Comparison of ENCODE assay signal across 9 cellular contexts in genomic region chr3:86991840-86992430, GRCh38. TPM values are rescaled to one million over a fixed set of nuclear protein-coding genes. Genes with fewer than 3 reads are reported as not detected.
A peak's percentile ranks its signal among the peaks of the same experiment; 100 is the strongest.
DNase-seq lines count a peak whose midpoint lies in the region; ATAC-seq and TF ChIP-seq lines count a peak whose summit lies in the region.
"Had no signal": no experiment of that assay in that cellular context is flagged by ENCODE, and none has a peak within 500 bp of the region (broad histone marks: within the 10 kb centered on the region; RNA-seq: fewer than 3 reads in every experiment).

No MANE protein-coding gene starts in this region.

- H3K4me1 ChIP-seq in KMS-11 (ENCODE audit: low read depth, poor library complexity, severe bottlenecking) (no peaks in the 10 kb centered on the region), muscle layer of colon (ENCODE audit: insufficient read depth, low read length) (peaks cover 14% of the 10 kb centered on the region)

- no peaks in the 10 kb centered on the region for H3K36me3 Mint-ChIP-seq in type B pancreatic cell

- H2AFZ ChIP-seq in KMS-11 (ENCODE audit: low read depth): peak overlapping the region; percentile 73

- H3K4me3 ChIP-seq in KMS-11 (IDR thresholded peaks at IDR 0.05; ENCODE audit: insufficient read depth, low read depth, low read length) (no peak overlapping the region), dorsolateral prefrontal cortex (peak overlapping the region in 31 of 59 donors; percentile 50 to 83 (median 69)), muscle layer of colon (ENCODE audit: low read depth in 1 of 2, low read length in 2 of 2) (peak overlapping the region; percentile 61 to 68)

- peak overlapping the region; percentile 95 for H3K27ac Mint-ChIP-seq in type B pancreatic cell
- H3K27ac Mint-ChIP-seq: activated CD8-positive, alpha-beta T cell treated with anti-CD3 and anti-CD28 coated beads, Interleukin-2, amount 10 ng/mL, durations not matched to agents 7 days and 5 days had no signal

- peaks cover 29% of the 10 kb centered on the region for H3K27me3 Mint-ChIP-seq in type B pancreatic cell

- H3K27ac ChIP-seq in KMS-11: no peak overlapping the region
- H3K27ac ChIP-seq in dorsolateral prefrontal cortex: no peak overlapping the region
- peak overlapping the region; percentile 79 for H3K27ac ChIP-seq in muscle layer of colon (ENCODE audit: low read depth, low read length)

- TF ChIP-seq CTCF in KMS-11 (conservative IDR thresholded peaks at IDR 0.05; ENCODE audit: low read depth, low read length): no peak
- TF ChIP-seq CTCF in dorsolateral prefrontal cortex (IDR thresholded peaks at IDR 0.05 in 54 of 56, conservative IDR thresholded peaks at IDR 0.05 in 2 of 56; ENCODE audit: low read depth in 1 of 56, partially characterized antibody in 56 of 56): no peak
- TF ChIP-seq CTCF in type B pancreatic cell (conservative IDR thresholded peaks at IDR 0.05): no peak

- H3K79me2 ChIP-seq in KMS-11 (ENCODE audit: insufficient read depth, low read depth): no peaks in the 10 kb centered on the region

- H3K9ac ChIP-seq in KMS-11 (peak overlapping the region; percentile 9; the same call in 1 of the 2 replicates), muscle layer of colon (ENCODE audit: low read length) (peak overlapping the region; percentile 77)

- H3K36me3 ChIP-seq in KMS-11 (ENCODE audit: insufficient read depth): no peaks in the 10 kb centered on the region
- H3K36me3 ChIP-seq in muscle layer of colon (ENCODE audit: insufficient read depth, low read length): no peaks in the 10 kb centered on the region

- ATAC-seq in HG03025 (IDR thresholded peaks at IDR 0.05; ENCODE audit: low FRiP score, unreplicated experiment): no peak

- no peaks in the 10 kb centered on the region for H4K20me1 ChIP-seq in KMS-11 (ENCODE audit: insufficient read depth)

- H3K4me3 Mint-ChIP-seq in type B pancreatic cell: peak overlapping the region; percentile 93
- H3K4me3 Mint-ChIP-seq: activated CD8-positive, alpha-beta T cell treated with anti-CD3 and anti-CD28 coated beads, Interleukin-2, amount 10 ng/mL, durations not matched to agents 7 days and 5 days had no signal

- H3K9me3 Mint-ChIP-seq in type B pancreatic cell: peaks cover 5% of the 10 kb centered on the region

- DNase-seq in dorsolateral prefrontal cortex: no peak
- DNase-seq in type B pancreatic cell (ENCODE audit: extremely low spot score, unreplicated experiment): no peak
- no peak for DNase-seq in occipital lobe (lab: John Stamatoyannopoulos, UW)
- DNase-seq in cerebellum (ENCODE audit: low spot score): no peak
- DNase-seq: activated CD8-positive, alpha-beta T cell treated with anti-CD3 and anti-CD28 coated beads, Interleukin-2, amount 10 ng/mL, durations not matched to agents 7 days and 5 days; stimulated activated CD4-positive, alpha-beta T cell treated with anti-CD3 and anti-CD28 coated beads, Interleukin-4, amount 100 ng/mL, for 1 hour had no signal

- H3K4me1 Mint-ChIP-seq in type B pancreatic cell (ENCODE audit: unreplicated experiment): peaks cover 18% of the 10 kb centered on the region

- intact Hi-C loops in dorsolateral prefrontal cortex (cut with DNase I): no loop called here

- H3K27me3 ChIP-seq in KMS-11 (ENCODE audit: insufficient read depth, low read depth) (no peaks in the 10 kb centered on the region), dorsolateral prefrontal cortex (peaks cover 0 to 43% (median 17%) of the 10 kb centered on the region in 45 donors), muscle layer of colon (ENCODE audit: control insufficient read depth in 1 of 2, insufficient read depth in 2 of 2, low read length in 2 of 2) (no peaks in the 10 kb centered on the region)

- peak overlapping the region; percentile 45 for H3K4me2 ChIP-seq in KMS-11

- no peaks in the 10 kb centered on the region for H3K9me3 ChIP-seq in muscle layer of colon (ENCODE audit: low read length)

RNA-seq across cellular contexts. Expression of gene VGLL3, which starts 1.0 kb away (rescaled TPM):
- total RNA-seq in dorsolateral prefrontal cortex (1 to 10 TPM in 45 of 120 experiments, under 1 TPM in 75; 0.12 to 4.9 (median 0.81) TPM), type B pancreatic cell (ENCODE audit: low replicate concordance) (11.1 and 25.3 TPM in 2 replicates), occipital lobe (1.7 TPM), cerebellum (2.5 TPM)
- total RNA-seq: activated CD8-positive, alpha-beta T cell treated with anti-CD3 and anti-CD28 coated beads, Interleukin-2, amount 10 ng/mL, durations not matched to agents 7 days and 5 days had no signal
